In the genomic region with DNA sequence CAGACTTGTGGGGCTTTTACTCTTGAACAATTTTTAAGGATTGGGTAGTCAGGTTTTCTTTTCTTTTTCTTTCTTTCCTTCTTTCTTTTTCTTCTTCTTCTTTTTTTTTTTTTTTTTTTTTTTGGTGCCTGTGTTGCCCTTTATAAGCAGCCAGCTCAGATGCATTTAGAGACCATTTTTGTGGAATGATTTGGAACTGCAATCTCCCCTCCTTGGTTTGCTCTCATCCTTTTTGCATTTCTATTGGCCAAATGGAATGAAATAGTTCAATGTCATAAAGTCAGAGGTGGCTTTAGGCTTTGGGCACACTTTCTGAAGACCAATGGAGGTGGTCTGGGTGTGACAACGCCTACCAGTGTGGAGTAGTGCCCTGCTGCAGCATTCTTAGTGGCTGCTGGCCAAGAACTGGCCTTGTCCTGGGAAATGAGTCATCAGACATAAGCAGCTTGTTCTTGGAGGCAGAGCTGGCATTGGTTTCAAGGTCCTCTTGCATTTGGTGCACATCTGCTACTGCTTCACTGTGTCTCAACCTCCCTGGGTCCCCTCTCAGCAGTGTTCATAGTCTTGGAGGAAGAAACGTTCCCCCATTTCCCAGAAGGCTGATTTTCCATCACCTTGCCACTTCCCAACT, we compare ENCODE assay signal across 13 cellular contexts.
DNase-seq lines count a peak whose midpoint lies in the region; ATAC-seq, FAIRE-seq and TF ChIP-seq lines count a peak whose summit lies in the region.
"Had no signal": no experiment of that assay in that cellular context is flagged by ENCODE, and none has a peak within 500 bp of the region (broad histone marks: within the 10 kb centered on the region; RNA-seq: fewer than 3 reads in every experiment).

No MANE protein-coding gene starts in this region.

- TF ChIP-seq POLR2A in GM12878 (IDR thresholded peaks at IDR 0.05; ENCODE audit: low read depth, low read length), result no peak

- H3K9me3 ChIP-seq in GM12878 (replicated peaks; ENCODE audit: control insufficient read depth, insufficient read depth, low read length), result no peaks in the 10 kb centered on the region
- H3K9me3 ChIP-seq in lung (ENCODE audit: control insufficient read depth in 2 of 2, insufficient read depth in 1 of 2, low read length in 1 of 2), result no peaks in the 10 kb centered on the region
- H3K9me3 ChIP-seq: suprapubic skin had no signal

- FAIRE-seq in GM12878 (lab: Jason Lieb, UNC), result no peak
- FAIRE-seq: endometrium had no signal

- BruUV-seq in GM12878 (replicated peaks; lab: Mats Ljungman, UMichigan), result no TSS peak

- no peak overlapping the region for H3K4me3 ChIP-seq in AG09309 (ENCODE audit: control insufficient read depth, low read depth, low read length)
- no peak overlapping the region for H3K4me3 ChIP-seq in GM12878
- no peak overlapping the region for H3K4me3 ChIP-seq in lung
- H3K4me3 ChIP-seq: suprapubic skin had no signal

- no peaks in the 10 kb centered on the region for H4K20me1 ChIP-seq in GM12878 (ENCODE audit: control insufficient read depth, insufficient read depth)

- TF ChIP-seq RAD21 in GM12878 (IDR thresholded peaks at IDR 0.05; ENCODE audit: insufficient read depth, low read depth, low read length), result no peak

- no peak overlapping the region for H3K4me3 Mint-ChIP-seq in naive thymus-derived CD8-positive, alpha-beta T cell
- H3K4me3 Mint-ChIP-seq: H9 had no signal

- peaks cover 6 to 18% (median 10%) of the 10 kb centered on the region in 4 donors for H3K4me1 Mint-ChIP-seq in naive thymus-derived CD8-positive, alpha-beta T cell

- H3K27ac Mint-ChIP-seq in naive thymus-derived CD8-positive, alpha-beta T cell, result peak overlapping the region in 1 of 10 donors; percentile 73
- H3K27ac Mint-ChIP-seq: H9 had no signal

- H3K79me2 ChIP-seq in GM12878 (ENCODE audit: control insufficient read depth, insufficient read depth, low read length), result no peaks in the 10 kb centered on the region

- RAD21 ChIA-PET in GM12878 (lab: Charles Lee; ENCODE audit: unreplicated experiment), result interaction anchor here (1.1 to 1.9 kb wide), 8 partner anchors 10 to 793 kb away, joined by 3 to 9 read pairs (median 7); no protein-coding TSS in a partner anchor

- intact Hi-C loops in GM12878 (cut with micrococcal nuclease; ENCODE audit: unreplicated experiment), result loop anchor here (2.0 kb wide), 2 partner anchors 518 to 788 kb away; no protein-coding TSS in a partner anchor

- TF ChIP-seq CTCF in AG09309 (IDR thresholded peaks at IDR 0.05; ENCODE audit: control insufficient read depth, insufficient read depth, low read depth, low read length, missing control alignments), result no peak
- TF ChIP-seq CTCF in GM12878 (IDR thresholded peaks at IDR 0.05 in 2 of 3, conservative IDR thresholded peaks at IDR 0.05 in 1 of 3; ENCODE audit: control insufficient read depth in 2 of 3, extremely low read depth in 1 of 3, insufficient read depth in 1 of 3, low read depth in 3 of 3, low read length in 3 of 3), result no peak
- no peak for TF ChIP-seq CTCF in lung (IDR thresholded peaks at IDR 0.05; ENCODE audit: control extremely low read depth, extremely low read depth)
- no peak for TF ChIP-seq CTCF in GM13976 (IDR thresholded peaks at IDR 0.05; ENCODE audit: borderline replicate concordance, control extremely low read depth, extremely low read depth, insufficient read depth, missing control alignments)

- peak; percentile 34; the same call in 2 of the 3 replicates for ATAC-seq in GM12878
- peak; percentile 34 for ATAC-seq in lung (ENCODE audit: insufficient read depth, low FRiP score)
- ATAC-seq in naive thymus-derived CD8-positive, alpha-beta T cell, result no peak
- ATAC-seq in HG03457 (IDR thresholded peaks at IDR 0.05; ENCODE audit: unreplicated experiment), result no peak

- 0% methylated on average over 2 of the region's 2 CpGs for WGBS in GM12878 (ENCODE audit: insufficient coverage, insufficient replicate concordance, low lambda C conversion rate, missing lambda C conversion rate)
- 22 to 77% methylated on average over 2 of the region's 2 CpGs for WGBS in lung, 2 donors

- no peaks in the 10 kb centered on the region for H3K9me3 Mint-ChIP-seq in naive thymus-derived CD8-positive, alpha-beta T cell

- H3K27ac ChIP-seq in GM12878 (ENCODE audit: control insufficient read depth, insufficient read depth) (no peak overlapping the region), lung (ENCODE audit: low read depth in 1 of 2, low read length in 1 of 2) (no peak overlapping the region)
- H3K27ac ChIP-seq: suprapubic skin had no signal

- H3K4me2 ChIP-seq in GM12878 (ENCODE audit: control insufficient read depth, insufficient read depth), result no peak overlapping the region

- H3K36me3 Mint-ChIP-seq in naive thymus-derived CD8-positive, alpha-beta T cell, result no peaks in the 10 kb centered on the region

- H3K9ac ChIP-seq in GM12878 (ENCODE audit: control insufficient read depth, insufficient read depth, low read length), result no peak overlapping the region

- no peaks in the 10 kb centered on the region for H3K4me1 ChIP-seq in GM12878 (ENCODE audit: control insufficient read depth, insufficient read depth, low read length)
- H3K4me1 ChIP-seq in lung (ENCODE audit: control insufficient read depth in 2 of 2, insufficient read depth in 2 of 2, low read length in 2 of 2), result peaks cover 3 to 4% of the 10 kb centered on the region in 2 donors
- H3K4me1 ChIP-seq: suprapubic skin had no signal

- SMC1A ChIA-PET in GM12878 (lab: Charles Lee; ENCODE audit: uncharacterized antibody, unreplicated experiment), result interaction anchor here (1.0 to 3.0 kb wide), 17 partner anchors 10 to 788 kb away, joined by 3 to 19 read pairs (median 6); no protein-coding TSS in a partner anchor

- no peak for TF ChIP-seq EP300 in GM12878 (IDR thresholded peaks at IDR 0.05; ENCODE audit: borderline replicate concordance in 1 of 2, control insufficient read depth in 1 of 2, low read depth in 2 of 2, low read length in 2 of 2)

- H3K36me3 ChIP-seq in GM12878 (ENCODE audit: control insufficient read depth in 2 of 2, insufficient read depth in 2 of 2, low read length in 1 of 2), result no peaks in the 10 kb centered on the region
- no peaks in the 10 kb centered on the region for H3K36me3 ChIP-seq in lung (ENCODE audit: control insufficient read depth in 2 of 2, insufficient read depth in 2 of 2, low read length in 2 of 2)
- H3K36me3 ChIP-seq: suprapubic skin had no signal

- in situ Hi-C loops in GM12878 (cut with MboI) (loop anchor here (5.0 kb wide), 1 partner anchor 786 kb away; no protein-coding TSS in a partner anchor), GM13976 (cut with MboI; ENCODE audit: low sequenced_read_pairs, unreplicated experiment) (no loop called here)

- CTCF ChIA-PET in GM12878 (lab: Yijun Ruan, JAX), result interaction anchor here (0.7 to 3.8 kb wide), 23 partner anchors 8 to 897 kb away, joined by 3 to 31 read pairs (median 6); no protein-coding TSS in a partner anchor

- no peak overlapping the region for H2AFZ ChIP-seq in GM12878 (ENCODE audit: control insufficient read depth, low read depth, low read length)

- H3K27me3 ChIP-seq in GM12878 (replicated peaks in 1 of 2; ENCODE audit: control insufficient read depth in 2 of 2, insufficient read depth in 2 of 2, low read length in 1 of 2) (no peaks in the 10 kb centered on the region), lung (ENCODE audit: control insufficient read depth, insufficient read depth) (no peaks in the 10 kb centered on the region)
- H3K27me3 ChIP-seq: suprapubic skin had no signal

- POLR2A ChIA-PET in GM12878 (lab: Charles Lee), result no interaction called here
- POLR2A ChIA-PET in naive thymus-derived CD8-positive, alpha-beta T cell (lab: Charles Lee), result no interaction called here

- peak; percentile 46 for DNase-seq in AG09309 (ENCODE audit: low read depth)
- peak; percentile 7 for DNase-seq in HK-2 (ENCODE audit: unreplicated experiment)
- DNase-seq in GM12878 (ENCODE audit: low read depth, low spot score), result no peak
- peak; percentile 45 for DNase-seq in lung (ENCODE audit: low spot score)
- DNase-seq in naive thymus-derived CD8-positive, alpha-beta T cell, result no peak
- no peak for DNase-seq in SIG-M5 (lab: John Stamatoyannopoulos, UW)
- no peak for DNase-seq in GM13976 (ENCODE audit: low spot score)
- DNase-seq: activated CD4-positive, alpha-beta T cell treated with anti-CD3 and anti-CD28 coated beads for 1 hour; H9; NCI-H1417 treated with DMSO at 0.1 percent for 48 hours had no signal

- no peaks in the 10 kb centered on the region for H3K27me3 Mint-ChIP-seq in naive thymus-derived CD8-positive, alpha-beta T cell

TF ChIP-seq in GM12878, 131 proteins besides CTCF, POLR2A, EP300 and RAD21 (continues in another document):
- TF ChIP-seq ZNF217 (IDR thresholded peaks at IDR 0.05) (no peak), NFIC (IDR thresholded peaks at IDR 0.05; ENCODE audit: low read depth, low read length) (no peak), CBX5 (IDR thresholded peaks at IDR 0.05; ENCODE audit: low read depth) (no peak), SREBF2 (IDR thresholded peaks at IDR 0.05; ENCODE audit: low read length) (no peak), WRNIP1 (IDR thresholded peaks at IDR 0.05; ENCODE audit: borderline replicate concordance, low read depth, low read length) (no peak), IKZF2 (IDR thresholded peaks at IDR 0.05) (no peak)
- TF ChIP-seq, protein P1, sequence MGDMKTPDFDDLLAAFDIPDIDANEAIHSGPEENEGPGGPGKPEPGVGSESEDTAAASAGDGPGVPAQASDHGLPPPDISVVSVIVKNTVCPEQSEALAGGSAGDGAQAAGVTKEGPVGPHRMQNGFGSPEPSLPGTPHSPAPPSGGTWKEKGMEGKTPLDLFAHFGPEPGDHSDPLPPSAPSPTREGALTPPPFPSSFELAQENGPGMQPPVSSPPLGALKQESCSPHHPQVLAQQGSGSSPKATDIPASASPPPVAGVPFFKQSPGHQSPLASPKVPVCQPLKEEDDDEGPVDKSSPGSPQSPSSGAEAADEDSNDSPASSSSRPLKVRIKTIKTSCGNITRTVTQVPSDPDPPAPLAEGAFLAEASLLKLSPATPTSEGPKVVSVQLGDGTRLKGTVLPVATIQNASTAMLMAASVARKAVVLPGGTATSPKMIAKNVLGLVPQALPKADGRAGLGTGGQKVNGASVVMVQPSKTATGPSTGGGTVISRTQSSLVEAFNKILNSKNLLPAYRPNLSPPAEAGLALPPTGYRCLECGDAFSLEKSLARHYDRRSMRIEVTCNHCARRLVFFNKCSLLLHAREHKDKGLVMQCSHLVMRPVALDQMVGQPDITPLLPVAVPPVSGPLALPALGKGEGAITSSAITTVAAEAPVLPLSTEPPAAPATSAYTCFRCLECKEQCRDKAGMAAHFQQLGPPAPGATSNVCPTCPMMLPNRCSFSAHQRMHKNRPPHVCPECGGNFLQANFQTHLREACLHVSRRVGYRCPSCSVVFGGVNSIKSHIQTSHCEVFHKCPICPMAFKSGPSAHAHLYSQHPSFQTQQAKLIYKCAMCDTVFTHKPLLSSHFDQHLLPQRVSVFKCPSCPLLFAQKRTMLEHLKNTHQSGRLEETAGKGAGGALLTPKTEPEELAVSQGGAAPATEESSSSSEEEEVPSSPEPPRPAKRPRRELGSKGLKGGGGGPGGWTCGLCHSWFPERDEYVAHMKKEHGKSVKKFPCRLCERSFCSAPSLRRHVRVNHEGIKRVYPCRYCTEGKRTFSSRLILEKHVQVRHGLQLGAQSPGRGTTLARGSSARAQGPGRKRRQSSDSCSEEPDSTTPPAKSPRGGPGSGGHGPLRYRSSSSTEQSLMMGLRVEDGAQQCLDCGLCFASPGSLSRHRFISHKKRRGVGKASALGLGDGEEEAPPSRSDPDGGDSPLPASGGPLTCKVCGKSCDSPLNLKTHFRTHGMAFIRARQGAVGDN (IDR thresholded peaks at IDR 0.05), result no peak

Comparison
In these comparisons a context has a peak if more than half of its experiments do, and no peak if none do; other contexts are left out.
1. DNase-seq: peak in AG09309 (single experiment), HK-2 (single experiment) and lung (single experiment); none in GM12878 (single experiment), naive thymus-derived CD8-positive, alpha-beta T cell (0 of 10), SIG-M5 (single experiment) and GM13976 (single experiment).
2. ATAC-seq: peak in GM12878 (single experiment) and lung (single experiment); none in naive thymus-derived CD8-positive, alpha-beta T cell (0 of 2) and HG03457 (single experiment).